ENCODE assay signal across 11 cellular contexts in genomic region chr2:144234115-144234772, GRCh38.
DNase-seq lines count a peak whose midpoint lies in the region; ATAC-seq and TF ChIP-seq lines count a peak whose summit lies in the region.
"Had no signal": no experiment of that assay in that cellular context is flagged by ENCODE, and none has a peak within 500 bp of the region (broad histone marks: within the 10 kb centered on the region; RNA-seq: fewer than 3 reads in every experiment).

No MANE protein-coding gene starts in this region.

- H3K36me3 Mint-ChIP-seq in activated T-cell treated with anti-CD3 and anti-CD28 coated beads, Interleukin-2, amount 50 U/mL, for 4 hours (ENCODE audit: insufficient read depth): peaks cover 1% of the 10 kb centered on the region
- peaks cover 6% of the 10 kb centered on the region for H3K36me3 Mint-ChIP-seq in T-helper 1 cell treated with Interleukin-12 subunit alpha and Interleukin-12 subunit beta and Interleukin-4 antibody, amounts not matched to agents 30 μg/mL and 1 μg/mL, for 36 hours (ENCODE audit: low read depth)
- no peaks in the 10 kb centered on the region for H3K36me3 Mint-ChIP-seq in brain

- in situ Hi-C loops in GM13977 (cut with MboI; ENCODE audit: low pct_unique_long_range_greater_than_20kb, low sequenced_read_pairs, unreplicated experiment): no loop called here

- no peaks in the 10 kb centered on the region for H3K27me3 ChIP-seq in esophagus muscularis mucosa
- H3K27me3 ChIP-seq: stomach had no signal

- no peak for DNase-seq in activated T-cell treated with anti-CD3 and anti-CD28 coated beads, Interleukin-2, amount 50 U/mL, for 4 hours
- no peak for DNase-seq in activated T-cell treated with anti-CD3 and anti-CD28 coated beads, Interleukin-2, amount 50 U/mL, for 48 hours
- DNase-seq in stimulated activated naive CD8-positive, alpha-beta T cell treated with anti-CD3 and anti-CD28 coated beads, Interleukin-15, Interleukin-2, amounts not matched to agents 100 U/mL and 50 U/mL, for 24 hours: no peak
- DNase-seq in GM13977 (ENCODE audit: low spot score): no peak
- no peak for DNase-seq in mesenteric fat pad (ENCODE audit: low spot score)
- DNase-seq in esophagus muscularis mucosa (ENCODE audit: extremely low spot score): no peak
- DNase-seq: H9, NCI-H1105 treated with DMSO at 0.1 percent for 48 hours, stomach had no signal

- H3K9me3 ChIP-seq in esophagus muscularis mucosa: no peaks in the 10 kb centered on the region
- H3K9me3 ChIP-seq: stomach had no signal

- H3K4me3 ChIP-seq in esophagus muscularis mucosa: no peak overlapping the region
- H3K4me3 ChIP-seq: stomach had no signal

- peaks cover 57% of the 10 kb centered on the region for H3K4me1 Mint-ChIP-seq in activated T-cell treated with anti-CD3 and anti-CD28 coated beads, Interleukin-2, amount 50 U/mL, for 4 hours (ENCODE audit: low read depth)
- H3K4me1 Mint-ChIP-seq in T-helper 1 cell treated with Interleukin-12 subunit alpha and Interleukin-12 subunit beta and Interleukin-4 antibody, amounts not matched to agents 30 μg/mL and 1 μg/mL, for 36 hours (ENCODE audit: low read depth): peaks cover 55% of the 10 kb centered on the region
- H3K4me1 Mint-ChIP-seq in brain: peaks cover 78% of the 10 kb centered on the region

- no peak for TF ChIP-seq POLR2A in esophagus muscularis mucosa (IDR thresholded peaks at IDR 0.05; ENCODE audit: low read depth)

- TF ChIP-seq CTCF in brain (conservative IDR thresholded peaks at IDR 0.05): no peak
- no peak for TF ChIP-seq CTCF in GM13977 (IDR thresholded peaks at IDR 0.05; ENCODE audit: extremely low read depth, insufficient read depth, missing control alignments)
- TF ChIP-seq CTCF in esophagus muscularis mucosa (IDR thresholded peaks at IDR 0.05): no peak

- H3K9me3 Mint-ChIP-seq in activated T-cell treated with anti-CD3 and anti-CD28 coated beads, Interleukin-2, amount 50 U/mL, for 4 hours: no peaks in the 10 kb centered on the region
- no peaks in the 10 kb centered on the region for H3K9me3 Mint-ChIP-seq in T-helper 1 cell treated with Interleukin-12 subunit alpha and Interleukin-12 subunit beta and Interleukin-4 antibody, amounts not matched to agents 30 μg/mL and 1 μg/mL, for 36 hours
- H3K9me3 Mint-ChIP-seq in brain: no peaks in the 10 kb centered on the region
- H3K9me3 Mint-ChIP-seq: H9 had no signal

- peak; percentile 71 to 74 for ATAC-seq in activated T-cell treated with anti-CD3 and anti-CD28 coated beads, Interleukin-2, amount 50 U/mL, for 4 hours
- peak; percentile 62 for ATAC-seq in stimulated activated naive CD8-positive, alpha-beta T cell treated with anti-CD3 and anti-CD28 coated beads, Interleukin-15, Interleukin-2, amounts not matched to agents 100 U/mL and 50 U/mL, for 24 hours

- intact Hi-C loops in esophagus muscularis mucosa (cut with DNase I): no loop called here

- H3K36me3 ChIP-seq in esophagus muscularis mucosa: no peaks in the 10 kb centered on the region
- H3K36me3 ChIP-seq: stomach had no signal

- peak overlapping the region; percentile 74 for H3K27ac Mint-ChIP-seq in T-helper 1 cell treated with Interleukin-12 subunit alpha and Interleukin-12 subunit beta and Interleukin-4 antibody, amounts not matched to agents 30 μg/mL and 1 μg/mL, for 36 hours
- H3K27ac Mint-ChIP-seq in brain: peak overlapping the region in 4 of 5 experiments; percentile 1 to 84 (median 58)

- WGBS in esophagus muscularis mucosa: 75% methylated on average over 4 of the region's 4 CpGs

- H3K27ac ChIP-seq in esophagus muscularis mucosa (replicated peaks in 1 of 4): no peak overlapping the region
- H3K27ac ChIP-seq: stomach had no signal

- peaks cover 0 to 5% (median 0%) of the 10 kb centered on the region in 4 donors for H3K4me1 ChIP-seq in esophagus muscularis mucosa

- H3K27me3 Mint-ChIP-seq in activated T-cell treated with anti-CD3 and anti-CD28 coated beads, Interleukin-2, amount 50 U/mL, for 4 hours (ENCODE audit: low read depth): no peaks in the 10 kb centered on the region
- H3K27me3 Mint-ChIP-seq in T-helper 1 cell treated with Interleukin-12 subunit alpha and Interleukin-12 subunit beta and Interleukin-4 antibody, amounts not matched to agents 30 μg/mL and 1 μg/mL, for 36 hours (ENCODE audit: low read depth): no peaks in the 10 kb centered on the region
- H3K27me3 Mint-ChIP-seq in brain: no peaks in the 10 kb centered on the region

- TF ChIP-seq EP300 in esophagus muscularis mucosa (IDR thresholded peaks at IDR 0.05): no peak

- H3K4me3 Mint-ChIP-seq in activated T-cell treated with anti-CD3 and anti-CD28 coated beads, Interleukin-2, amount 50 U/mL, for 4 hours: no peak overlapping the region
- peak overlapping the region; percentile 64 for H3K4me3 Mint-ChIP-seq in T-helper 1 cell treated with Interleukin-12 subunit alpha and Interleukin-12 subunit beta and Interleukin-4 antibody, amounts not matched to agents 30 μg/mL and 1 μg/mL, for 36 hours
- H3K4me3 Mint-ChIP-seq in brain: peak overlapping the region in 2 of 5 experiments; percentile 29 to 32
- H3K4me3 Mint-ChIP-seq: H9 had no signal
